In the genomic region with DNA sequence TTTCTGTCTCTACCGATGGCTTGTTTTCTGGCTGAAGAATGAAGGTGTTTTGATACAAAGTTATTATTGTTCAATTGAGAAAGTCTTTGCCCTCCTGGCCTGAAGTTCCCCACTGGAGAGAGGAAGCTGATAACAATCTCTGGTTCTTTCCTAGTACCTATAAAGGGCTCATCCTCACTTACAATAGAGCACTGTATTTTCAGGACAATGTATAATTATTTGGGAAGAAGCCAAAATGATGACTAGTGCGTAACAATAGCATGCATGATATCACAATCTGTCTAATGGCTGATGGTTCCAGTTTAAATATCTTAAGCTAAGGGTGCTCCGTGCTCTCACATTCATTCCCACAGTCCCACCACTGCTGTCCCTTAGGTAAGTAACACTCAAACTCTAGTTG, we compare ENCODE assay signal across 30 cellular contexts.
DNase-seq lines count a peak whose midpoint lies in the region; ATAC-seq, FAIRE-seq and TF ChIP-seq lines count a peak whose summit lies in the region.
"Had no signal": no experiment of that assay in that cellular context is flagged by ENCODE, and none has a peak within 500 bp of the region (broad histone marks: within the 10 kb centered on the region; RNA-seq: fewer than 3 reads in every experiment).

No MANE protein-coding gene starts in this region.

- TF ChIP-seq CTCF in DND-41 (IDR thresholded peaks at IDR 0.05; ENCODE audit: borderline replicate concordance, extremely low read depth, low read length, poor library complexity, severe bottlenecking), result no peak
- no peak for TF ChIP-seq CTCF in keratinocyte (optimal IDR thresholded peaks at IDR 0.05 in 1 of 3, IDR thresholded peaks at IDR 0.05 in 1 of 3, conservative IDR thresholded peaks at IDR 0.05 in 1 of 3; ENCODE audit: extremely low read depth in 1 of 3, insufficient read depth in 2 of 3, low read length in 3 of 3)
- TF ChIP-seq CTCF in lower lobe of right lung (IDR thresholded peaks at IDR 0.05), result no peak

- dilution Hi-C loops in keratinocyte (cut with MboI; ENCODE audit: extremely low pct_ligation_motif_present, low sequenced_read_pairs), result no loop called here

- H3K9ac ChIP-seq in DND-41 (ENCODE audit: low read depth, low read length), result no peak overlapping the region
- H3K9ac ChIP-seq in keratinocyte (ENCODE audit: control insufficient read depth, extremely low read depth, insufficient read depth, low read length), result no peak overlapping the region
- H3K9ac ChIP-seq: BLaER1 treated with 17β-estradiol and CSF1 and Interleukin-3, amounts not matched to agents 10 nM and 100 nM; KMS-11 had no signal

- H3K9me3 ChIP-seq in DND-41 (ENCODE audit: insufficient read depth, low read length, severe bottlenecking) (no peaks in the 10 kb centered on the region), keratinocyte (ENCODE audit: control insufficient read depth, low read depth, low read length) (no peaks in the 10 kb centered on the region), lower lobe of right lung (no peaks in the 10 kb centered on the region)
- H3K9me3 ChIP-seq: BLaER1 treated with 17β-estradiol and CSF1 and Interleukin-3, amounts not matched to agents 10 nM and 100 nM; gastrocnemius medialis had no signal

- no peaks in the 10 kb centered on the region for H3K27me3 Mint-ChIP-seq in T-cell
- H3K27me3 Mint-ChIP-seq: activated naive CD4-positive, alpha-beta T cell treated with anti-CD3 and anti-CD28 coated beads, Interleukin-2, amount 10 ng/mL, durations not matched to agents 7 days and 5 days; stimulated activated naive CD8-positive, alpha-beta T cell treated with anti-CD3 and anti-CD28 coated beads, Interleukin-15, amount 100 ng/mL, for 72 hours had no signal

- peak overlapping the region; percentile 64 for H3K27ac ChIP-seq in DND-41 (ENCODE audit: low read length)
- peak overlapping the region; percentile 27 for H3K27ac ChIP-seq in keratinocyte (ENCODE audit: control insufficient read depth, insufficient read depth, low read length)
- no peak overlapping the region for H3K27ac ChIP-seq in lower lobe of right lung
- H3K27ac ChIP-seq: BLaER1 treated with 17β-estradiol and CSF1 and Interleukin-3, amounts not matched to agents 10 nM and 100 nM; gastrocnemius medialis; KMS-11 had no signal

- no peak overlapping the region for H3K27ac Mint-ChIP-seq in T-cell
- H3K27ac Mint-ChIP-seq: activated naive CD4-positive, alpha-beta T cell treated with anti-CD3 and anti-CD28 coated beads, Interleukin-2, amount 10 ng/mL, durations not matched to agents 7 days and 5 days; natural killer cell; stimulated activated naive CD8-positive, alpha-beta T cell treated with anti-CD3 and anti-CD28 coated beads, Interleukin-15, amount 100 ng/mL, for 72 hours; T-helper 1 cell treated with Interleukin-12 subunit alpha and Interleukin-12 subunit beta and Interleukin-4 antibody, amounts not matched to agents 30 μg/mL and 1 μg/mL, for 36 hours had no signal

- H3K27me3 ChIP-seq in DND-41 (ENCODE audit: insufficient read depth, low read length, poor library complexity), result no peaks in the 10 kb centered on the region
- no peaks in the 10 kb centered on the region for H3K27me3 ChIP-seq in keratinocyte (ENCODE audit: control insufficient read depth, extremely low read depth, insufficient read depth, low read length)
- H3K27me3 ChIP-seq in lower lobe of right lung (ENCODE audit: low read depth), result no peaks in the 10 kb centered on the region
- H3K27me3 ChIP-seq: BLaER1 treated with 17β-estradiol and CSF1 and Interleukin-3, amounts not matched to agents 10 nM and 100 nM; gastrocnemius medialis had no signal

- no peak overlapping the region for H2AFZ ChIP-seq in DND-41 (ENCODE audit: low read depth, low read length)
- H2AFZ ChIP-seq in keratinocyte (ENCODE audit: control insufficient read depth, low read length), result no peak overlapping the region

- intact Hi-C loops in lower lobe of right lung (cut with DNase I), result no loop called here

- no peak overlapping the region for H3K4me3 ChIP-seq in DND-41 (ENCODE audit: low read depth in 1 of 2, low read length in 2 of 2)
- no peak overlapping the region for H3K4me3 ChIP-seq in keratinocyte (ENCODE audit: control insufficient read depth in 2 of 3, extremely low read depth in 1 of 3, insufficient read depth in 2 of 3, low read depth in 1 of 3, low read length in 3 of 3)
- H3K4me3 ChIP-seq in lower lobe of right lung, result no peak overlapping the region
- H3K4me3 ChIP-seq: BLaER1 treated with 17β-estradiol and CSF1 and Interleukin-3, amounts not matched to agents 10 nM and 100 nM; gastrocnemius medialis had no signal

- no peaks in the 10 kb centered on the region for H3K9me1 ChIP-seq in keratinocyte (ENCODE audit: control insufficient read depth, extremely low read depth, insufficient read depth, low read length)

- H3K4me2 ChIP-seq in DND-41 (ENCODE audit: insufficient read depth, low read length) (no peak overlapping the region), keratinocyte (ENCODE audit: control insufficient read depth, extremely low read depth, insufficient read depth, low read depth, low read length) (peak overlapping the region; percentile 13)
- H3K4me2 ChIP-seq: BLaER1 treated with 17β-estradiol and CSF1 and Interleukin-3, amounts not matched to agents 10 nM and 100 nM; KMS-11 had no signal

- no peak overlapping the region for H3K4me3 Mint-ChIP-seq in T-cell
- H3K4me3 Mint-ChIP-seq: activated naive CD4-positive, alpha-beta T cell treated with anti-CD3 and anti-CD28 coated beads, Interleukin-2, amount 10 ng/mL, durations not matched to agents 7 days and 5 days; natural killer cell; stimulated activated naive CD8-positive, alpha-beta T cell treated with anti-CD3 and anti-CD28 coated beads, Interleukin-15, amount 100 ng/mL, for 72 hours; T-helper 1 cell treated with Interleukin-12 subunit alpha and Interleukin-12 subunit beta and Interleukin-4 antibody, amounts not matched to agents 30 μg/mL and 1 μg/mL, for 36 hours had no signal

- DNase-seq in DND-41 (no peak), HT1080 (ENCODE audit: low read depth) (peak; percentile 66), SW480 (ENCODE audit: low spot score) (peak; percentile 1), keratinocyte (ENCODE audit: low read depth, low spot score) (no peak), activated gamma-delta T cell (lab: John Stamatoyannopoulos, UW) (no peak), T-cell (no peak), lower lobe of right lung (no peak)
- DNase-seq: activated CD4-positive, alpha-beta T cell treated with anti-CD3 and anti-CD28 coated beads, Interleukin-2, amount 50 U/mL, for 4 hours; activated naive CD4-positive, alpha-beta T cell treated with anti-CD3 and anti-CD28 coated beads, Interleukin-2, amount 10 ng/mL, durations not matched to agents 7 days and 5 days; amniotic stem cell; COR-L47; DMS53; effector memory CD4-positive, alpha-beta T cell; gastrocnemius medialis; HCEC 1CT; MV-4-11; natural killer cell; NCI-H146; NCI-H510A treated with DMSO at 0.1 percent for 48 hours; NK-92 treated with Interleukin-12 subunit alpha and Interleukin-12 subunit beta, amount 100 ng/mL, for 24 hours; occipital lobe; small intestine; stimulated activated naive CD8-positive, alpha-beta T cell treated with anti-CD3 and anti-CD28 coated beads, Interleukin-15, amount 100 ng/mL, for 72 hours had no signal

- H3K9me3 Mint-ChIP-seq in T-cell, result no peaks in the 10 kb centered on the region
- H3K9me3 Mint-ChIP-seq: activated naive CD4-positive, alpha-beta T cell treated with anti-CD3 and anti-CD28 coated beads, Interleukin-2, amount 10 ng/mL, durations not matched to agents 7 days and 5 days; natural killer cell; stimulated activated naive CD8-positive, alpha-beta T cell treated with anti-CD3 and anti-CD28 coated beads, Interleukin-15, amount 100 ng/mL, for 72 hours; T-helper 1 cell treated with Interleukin-12 subunit alpha and Interleukin-12 subunit beta and Interleukin-4 antibody, amounts not matched to agents 30 μg/mL and 1 μg/mL, for 36 hours had no signal

- peak; percentile 26 for FAIRE-seq in keratinocyte (lab: Jason Lieb, UNC)
- FAIRE-seq: colon, HTR-8/SVneo, small intestine, TTC549 had no signal

- H3K36me3 Mint-ChIP-seq in T-cell, result peaks cover 26% of the 10 kb centered on the region
- H3K36me3 Mint-ChIP-seq: natural killer cell had no signal

- POLR2A ChIA-PET in T-cell (lab: Charles Lee), result no interaction called here

- H4K20me1 ChIP-seq in DND-41 (ENCODE audit: insufficient read depth, low read length) (no peaks in the 10 kb centered on the region), keratinocyte (ENCODE audit: control insufficient read depth, extremely low read depth, insufficient read depth, low read length) (no peaks in the 10 kb centered on the region)
- H4K20me1 ChIP-seq: BLaER1 treated with 17β-estradiol and CSF1 and Interleukin-3, amounts not matched to agents 10 nM and 100 nM had no signal

- ATAC-seq in DND-41 (ENCODE audit: insufficient read depth, low read depth), result no peak
- no peak for ATAC-seq in T-cell (replicated peaks in 1 of 4)
- no peak for ATAC-seq in lower lobe of right lung
- ATAC-seq: esophagus mucosa; gastrocnemius medialis; natural killer cell; stimulated activated naive CD8-positive, alpha-beta T cell treated with anti-CD3 and anti-CD28 coated beads, Interleukin-15, amount 100 ng/mL, for 72 hours had no signal

- peaks cover 0 to 3% (median 0%) of the 10 kb centered on the region in 3 donors for H3K4me1 Mint-ChIP-seq in T-cell
- H3K4me1 Mint-ChIP-seq: natural killer cell; stimulated activated naive CD8-positive, alpha-beta T cell treated with anti-CD3 and anti-CD28 coated beads, Interleukin-15, amount 100 ng/mL, for 72 hours had no signal

- H3K79me2 ChIP-seq in DND-41 (ENCODE audit: insufficient read depth, low read length) (no peaks in the 10 kb centered on the region), keratinocyte (ENCODE audit: control insufficient read depth, insufficient read depth, low read length) (no peaks in the 10 kb centered on the region)

- peaks cover 73% of the 10 kb centered on the region for H3K4me1 ChIP-seq in DND-41 (ENCODE audit: insufficient read depth, low read length)
- peaks cover 6% of the 10 kb centered on the region for H3K4me1 ChIP-seq in keratinocyte (ENCODE audit: control insufficient read depth, extremely low read depth, insufficient read depth, low read length)
- no peaks in the 10 kb centered on the region for H3K4me1 ChIP-seq in lower lobe of right lung
- H3K4me1 ChIP-seq: BLaER1 treated with 17β-estradiol and CSF1 and Interleukin-3, amounts not matched to agents 10 nM and 100 nM; gastrocnemius medialis had no signal

- H3K36me3 ChIP-seq in DND-41 (ENCODE audit: insufficient read depth, low read length), result no peaks in the 10 kb centered on the region
- H3K36me3 ChIP-seq in keratinocyte (ENCODE audit: control insufficient read depth in 2 of 2, extremely low read depth in 1 of 2, insufficient read depth in 2 of 2, low read length in 2 of 2), result peaks cover 0 to 1% of the 10 kb centered on the region in 2 experiments
- no peaks in the 10 kb centered on the region for H3K36me3 ChIP-seq in lower lobe of right lung
- H3K36me3 ChIP-seq: gastrocnemius medialis had no signal

- CTCF ChIA-PET in T-cell (lab: Charles Lee), result no interaction called here

Comparison
In these comparisons a context has a peak if more than half of its experiments do, and no peak if none do; other contexts are left out.
1. DNase-seq: peak in HT1080 (single experiment) and SW480 (single experiment); none in DND-41 (single experiment), keratinocyte (single experiment), activated gamma-delta T cell (single experiment), T-cell (0 of 34) and lower lobe of right lung (single experiment).